In the genomic region with DNA sequence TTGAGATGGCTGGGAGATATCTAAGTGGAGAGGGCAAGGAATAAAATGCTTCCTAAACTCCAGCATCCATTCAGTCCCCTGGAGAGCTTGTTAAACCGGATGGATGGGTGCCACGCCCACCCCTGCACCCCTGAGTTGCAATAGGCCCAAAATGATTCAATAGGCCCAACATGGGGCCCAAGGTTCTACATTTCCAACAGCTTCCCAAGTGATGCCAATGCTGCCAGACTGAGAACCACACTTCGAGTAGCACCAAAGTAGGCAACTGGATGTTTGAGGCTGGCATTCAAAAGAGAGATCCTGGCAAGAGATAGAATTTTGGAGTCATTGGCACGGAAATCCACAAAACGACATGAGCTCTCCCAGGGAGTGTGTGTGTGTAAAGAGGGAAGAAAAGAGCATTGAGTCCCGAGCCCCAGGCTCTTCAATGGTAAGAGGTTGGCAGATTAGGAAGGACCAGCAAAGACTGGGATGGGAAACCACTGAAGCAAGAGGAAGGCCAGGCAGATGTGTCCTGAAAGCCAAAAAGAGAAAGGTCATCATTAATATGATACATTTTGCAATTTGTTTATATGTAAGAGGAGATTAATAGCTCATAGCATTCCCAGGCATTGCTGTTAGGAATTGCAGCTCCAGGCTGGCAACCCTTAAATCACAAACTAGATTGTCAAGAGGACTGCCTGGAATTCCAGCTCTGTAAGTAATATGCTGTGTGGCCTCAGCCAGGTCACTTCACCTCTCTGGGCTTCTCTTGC, we compare ENCODE assay signal across 2 cellular contexts.
TF ChIP-seq lines count a peak whose summit lies in the region.

No MANE protein-coding gene starts in this region.

TF ChIP-seq in HEK293, 187 proteins besides CTCF, POLR2A, EP300 and RAD21 (continued from another document):
- TF ChIP-seq, protein P1, sequence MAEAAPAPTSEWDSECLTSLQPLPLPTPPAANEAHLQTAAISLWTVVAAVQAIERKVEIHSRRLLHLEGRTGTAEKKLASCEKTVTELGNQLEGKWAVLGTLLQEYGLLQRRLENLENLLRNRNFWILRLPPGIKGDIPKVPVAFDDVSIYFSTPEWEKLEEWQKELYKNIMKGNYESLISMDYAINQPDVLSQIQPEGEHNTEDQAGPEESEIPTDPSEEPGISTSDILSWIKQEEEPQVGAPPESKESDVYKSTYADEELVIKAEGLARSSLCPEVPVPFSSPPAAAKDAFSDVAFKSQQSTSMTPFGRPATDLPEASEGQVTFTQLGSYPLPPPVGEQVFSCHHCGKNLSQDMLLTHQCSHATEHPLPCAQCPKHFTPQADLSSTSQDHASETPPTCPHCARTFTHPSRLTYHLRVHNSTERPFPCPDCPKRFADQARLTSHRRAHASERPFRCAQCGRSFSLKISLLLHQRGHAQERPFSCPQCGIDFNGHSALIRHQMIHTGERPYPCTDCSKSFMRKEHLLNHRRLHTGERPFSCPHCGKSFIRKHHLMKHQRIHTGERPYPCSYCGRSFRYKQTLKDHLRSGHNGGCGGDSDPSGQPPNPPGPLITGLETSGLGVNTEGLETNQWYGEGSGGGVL (tag by site-specific recombination; IDR thresholded peaks at IDR 0.05): no peak
- TF ChIP-seq MZF1 (tag by site-specific recombination; IDR thresholded peaks at IDR 0.05; ENCODE audit: borderline replicate concordance) (no peak), ZNF623 (tag by site-specific recombination; IDR thresholded peaks at IDR 0.05) (no peak), ZNF280D (tag by site-specific recombination; IDR thresholded peaks at IDR 0.05) (no peak), PRDM10 (tag by site-specific recombination; IDR thresholded peaks at IDR 0.05) (0 out of 2 replicates have a peak, but pooled peaks have one; percentile 40)

TF ChIP-seq in H1, 55 proteins besides CTCF, POLR2A, EP300 and RAD21 (continued from another document):
- TF ChIP-seq SRF (IDR thresholded peaks at IDR 0.05; ENCODE audit: low read depth, low read length) (no peak), CREB1 (IDR thresholded peaks at IDR 0.05) (no peak), YY1 (IDR thresholded peaks at IDR 0.05; ENCODE audit: low read depth, low read length) (no peak), BRCA1 (IDR thresholded peaks at IDR 0.05; ENCODE audit: low read depth, low read length) (no peak)
